10 cellular contexts compared by ENCODE assay signal in the genomic region with DNA sequence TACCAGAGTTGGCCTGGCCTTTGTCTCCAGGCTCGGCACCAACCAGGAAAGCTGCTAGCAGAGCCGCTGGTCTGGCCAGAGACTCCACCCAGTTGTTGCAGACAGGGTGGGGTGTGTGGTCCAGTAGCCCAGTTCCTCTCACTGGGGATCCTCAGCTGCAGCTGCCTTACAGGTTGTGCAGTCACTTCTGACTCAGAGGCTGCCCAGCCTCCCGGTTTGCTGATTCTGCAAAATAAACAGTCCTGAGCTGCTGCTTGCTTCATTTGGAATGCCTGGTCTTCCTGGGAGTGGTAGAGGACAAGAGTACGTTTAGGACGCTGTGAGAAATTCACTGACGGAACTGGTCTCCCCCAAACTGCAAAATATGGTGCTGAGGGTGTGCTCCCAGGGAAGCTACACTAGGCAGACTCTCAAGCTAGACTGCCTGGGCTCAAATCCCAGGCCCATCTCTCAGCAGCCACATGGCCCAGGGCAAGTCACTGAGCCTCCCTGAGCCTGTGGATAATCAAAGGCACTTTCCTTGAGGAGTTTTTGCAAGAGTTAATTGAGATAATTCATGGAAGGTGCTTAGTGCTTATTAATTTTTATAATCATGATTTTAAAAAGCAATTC.
DNase-seq lines count a peak whose midpoint lies in the region; ATAC-seq and TF ChIP-seq lines count a peak whose summit lies in the region.
"Had no signal": no experiment of that assay in that cellular context is flagged by ENCODE, and none has a peak within 500 bp of the region (broad histone marks: within the 10 kb centered on the region; RNA-seq: fewer than 3 reads in every experiment).

No MANE protein-coding gene starts in this region.

- POLR2A ChIA-PET in HEK293T (lab: Yijun Ruan, JAX): no interaction called here

- CTCF ChIA-PET in HEK293T (lab: Yijun Ruan, JAX): interaction anchor here (0.9 kb wide), 1 partner anchor 120 kb away, joined by 3 read pairs; no protein-coding TSS in a partner anchor

- intact Hi-C loops in posterior vena cava (cut with DNase I): no loop called here

- H3K4me3 ChIP-seq in HFF-Myc (replicated peaks; ENCODE audit: low read depth, low read length) (no peak overlapping the region), fibroblast of mammary gland (ENCODE audit: control insufficient read depth, low read depth, low read length) (no peak overlapping the region)

- DNase-seq in HFF-Myc (ENCODE audit: extremely low read depth, low read depth) (peak; percentile 50), RPMI7951 (ENCODE audit: low read depth) (peak; percentile 96), fibroblast of mammary gland (ENCODE audit: low read depth) (peak; percentile 79), stromal cell of bone marrow (ENCODE audit: low read depth) (peak; percentile 4), HEK293T (ENCODE audit: extremely low spot score) (no peak), posterior vena cava (ENCODE audit: low spot score) (no peak), NCI-H2196 (lab: John Stamatoyannopoulos, UW; ENCODE audit: unreplicated experiment) (no peak)
- DNase-seq: activated effector memory CD4-positive, alpha-beta T cell treated with anti-CD3 and anti-CD28 coated beads, Interleukin-2, amount 50 U/mL, for 16 hours; NCI-H345 had no signal

- ATAC-seq in HG03520 (IDR thresholded peaks at IDR 0.05; ENCODE audit: unreplicated experiment): no peak

- TF ChIP-seq CTCF in HFF-Myc (IDR thresholded peaks at IDR 0.05; ENCODE audit: low read depth, low read length, missing control alignments) (no peak), fibroblast of mammary gland (conservative IDR thresholded peaks at IDR 0.05; ENCODE audit: control insufficient read depth, insufficient read depth, low read depth, low read length) (no peak)

TF ChIP-seq in HEK293T, 16 proteins besides CTCF, POLR2A, EP300 and RAD21:
- no peak for TF ChIP-seq ELF4 (IDR thresholded peaks at IDR 0.05)
- no peak for TF ChIP-seq NFRKB (IDR thresholded peaks at IDR 0.05)
- no peak for TF ChIP-seq FOXA1 (IDR thresholded peaks at IDR 0.05)
- TF ChIP-seq ZNF384 (IDR thresholded peaks at IDR 0.05): no peak
- TF ChIP-seq, protein P1, sequence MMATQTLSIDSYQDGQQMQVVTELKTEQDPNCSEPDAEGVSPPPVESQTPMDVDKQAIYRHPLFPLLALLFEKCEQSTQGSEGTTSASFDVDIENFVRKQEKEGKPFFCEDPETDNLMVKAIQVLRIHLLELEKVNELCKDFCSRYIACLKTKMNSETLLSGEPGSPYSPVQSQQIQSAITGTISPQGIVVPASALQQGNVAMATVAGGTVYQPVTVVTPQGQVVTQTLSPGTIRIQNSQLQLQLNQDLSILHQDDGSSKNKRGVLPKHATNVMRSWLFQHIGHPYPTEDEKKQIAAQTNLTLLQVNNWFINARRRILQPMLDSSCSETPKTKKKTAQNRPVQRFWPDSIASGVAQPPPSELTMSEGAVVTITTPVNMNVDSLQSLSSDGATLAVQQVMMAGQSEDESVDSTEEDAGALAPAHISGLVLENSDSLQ (IDR thresholded peaks at IDR 0.05): no peak

Comparison
In these comparisons a context has a peak if more than half of its experiments do, and no peak if none do; other contexts are left out.
1. DNase-seq: peak in HFF-Myc (single experiment), RPMI7951 (single experiment), fibroblast of mammary gland (single experiment) and stromal cell of bone marrow (single experiment); none in HEK293T (single experiment), posterior vena cava (single experiment) and NCI-H2196 (single experiment).